ENCODE assay signal across 8 cellular contexts in genomic region chr12:46546634-46547273, GRCh38.
A peak's percentile ranks its signal among the peaks of the same experiment; 100 is the strongest.
DNase-seq lines count a peak whose midpoint lies in the region; ATAC-seq lines count a peak whose summit lies in the region.

No MANE protein-coding gene starts in this region.

- H3K36me3 Mint-ChIP-seq in activated T-helper 1 cell treated with anti-CD3 and anti-CD28 coated beads, Interleukin-12 subunit alpha, Interleukin-12 subunit beta, Interleukin-2, Interleukin-4 antibody, amounts not matched to agents 30 ng/mL and 10 ng/mL and 1 ng/mL, durations not matched to agents 14 hours and 24 hours and 36 hours (ENCODE audit: low read depth) = peaks cover 19% of the 10 kb centered on the region

- DNase-seq in stimulated activated CD4-positive, alpha-beta T cell treated with anti-CD3 and anti-CD28 coated beads, Interleukin-2, amount 100 ng/mL, for 4 hours (ENCODE audit: low read depth) = peak; percentile 8
- no peak for DNase-seq in stimulated activated CD4-positive, alpha-beta T cell treated with anti-CD3 and anti-CD28 coated beads, Interleukin-4, amount 100 ng/mL, for 1 hour
- peak; percentile 19 for DNase-seq in activated T-helper 1 cell treated with anti-CD3 and anti-CD28 coated beads, Interleukin-12 subunit alpha, Interleukin-12 subunit beta, Interleukin-2, Interleukin-4 antibody, amounts not matched to agents 30 ng/mL and 10 ng/mL and 1 ng/mL, durations not matched to agents 14 hours and 24 hours and 36 hours (ENCODE audit: low spot score)
- DNase-seq in NCI-H187 (lab: John Stamatoyannopoulos, UW) = no peak
- no peak for DNase-seq in activated CD8-positive, alpha-beta memory T cell treated with anti-CD3 and anti-CD28 coated beads for 24 hours
- no peak for DNase-seq in nucleus accumbens (lab: John Stamatoyannopoulos, UW)
- no peak for DNase-seq in activated gamma-delta T cell treated with Interleukin-2 at 50 U/mL for 16 hours

- peaks cover 20% of the 10 kb centered on the region for H3K9me3 Mint-ChIP-seq in activated T-helper 1 cell treated with anti-CD3 and anti-CD28 coated beads, Interleukin-12 subunit alpha, Interleukin-12 subunit beta, Interleukin-2, Interleukin-4 antibody, amounts not matched to agents 30 ng/mL and 10 ng/mL and 1 ng/mL, durations not matched to agents 14 hours and 24 hours and 36 hours

- peak overlapping the region; percentile 34 for H3K4me3 Mint-ChIP-seq in activated T-helper 1 cell treated with anti-CD3 and anti-CD28 coated beads, Interleukin-12 subunit alpha, Interleukin-12 subunit beta, Interleukin-2, Interleukin-4 antibody, amounts not matched to agents 30 ng/mL and 10 ng/mL and 1 ng/mL, durations not matched to agents 14 hours and 24 hours and 36 hours

- no peaks in the 10 kb centered on the region for H3K27me3 Mint-ChIP-seq in activated T-helper 1 cell treated with anti-CD3 and anti-CD28 coated beads, Interleukin-12 subunit alpha, Interleukin-12 subunit beta, Interleukin-2, Interleukin-4 antibody, amounts not matched to agents 30 ng/mL and 10 ng/mL and 1 ng/mL, durations not matched to agents 14 hours and 24 hours and 36 hours (ENCODE audit: insufficient read depth)

- H3K4me1 Mint-ChIP-seq in activated T-helper 1 cell treated with anti-CD3 and anti-CD28 coated beads, Interleukin-12 subunit alpha, Interleukin-12 subunit beta, Interleukin-2, Interleukin-4 antibody, amounts not matched to agents 30 ng/mL and 10 ng/mL and 1 ng/mL, durations not matched to agents 14 hours and 24 hours and 36 hours (ENCODE audit: low read depth) = peaks cover 58% of the 10 kb centered on the region

- peak; percentile 84 for ATAC-seq in HG03175 (IDR thresholded peaks at IDR 0.05; ENCODE audit: unreplicated experiment)

- intact Hi-C loops in activated T-helper 1 cell treated with anti-CD3 and anti-CD28 coated beads, Interleukin-12 subunit alpha, Interleukin-12 subunit beta, Interleukin-2, Interleukin-4 antibody, amounts not matched to agents 30 ng/mL and 10 ng/mL and 1 ng/mL, durations not matched to agents 14 hours and 24 hours and 36 hours (cut with micrococcal nuclease) = loop anchor here (5.0 kb wide), 1 partner anchor 554 kb away; the partner anchor contains the start of gene SCAF11

- peak overlapping the region; percentile 89 for H3K27ac Mint-ChIP-seq in activated T-helper 1 cell treated with anti-CD3 and anti-CD28 coated beads, Interleukin-12 subunit alpha, Interleukin-12 subunit beta, Interleukin-2, Interleukin-4 antibody, amounts not matched to agents 30 ng/mL and 10 ng/mL and 1 ng/mL, durations not matched to agents 14 hours and 24 hours and 36 hours

Comparison
In these comparisons a context has a peak if more than half of its experiments do, and no peak if none do; other contexts are left out.
1. DNase-seq: peak in stimulated activated CD4-positive, alpha-beta T cell treated with anti-CD3 and anti-CD28 coated beads, Interleukin-2, amount 100 ng/mL, for 4 hours (single experiment) and activated T-helper 1 cell treated with anti-CD3 and anti-CD28 coated beads, Interleukin-12 subunit alpha, Interleukin-12 subunit beta, Interleukin-2, Interleukin-4 antibody, amounts not matched to agents 30 ng/mL and 10 ng/mL and 1 ng/mL, durations not matched to agents 14 hours and 24 hours and 36 hours (single experiment); none in stimulated activated CD4-positive, alpha-beta T cell treated with anti-CD3 and anti-CD28 coated beads, Interleukin-4, amount 100 ng/mL, for 1 hour (single experiment), NCI-H187 (0 of 2), activated CD8-positive, alpha-beta memory T cell treated with anti-CD3 and anti-CD28 coated beads for 24 hours (single experiment), nucleus accumbens (0 of 56) and activated gamma-delta T cell treated with Interleukin-2 at 50 U/mL for 16 hours (single experiment).